ENCODE assay signal across 1 cellular context in genomic region chr9:31229976-31230375, GRCh38.
DNase-seq lines count a peak whose midpoint lies in the region.
"Not testable (repeated sequence)": the region's sequence is repeated elsewhere in the genome, so short reads cannot be mapped to it uniquely, and the experiment has no call there.

No MANE protein-coding gene starts in this region.

- DNase-seq in posterior vena cava (ENCODE audit: low spot score): peak; percentile 68

- intact Hi-C loops in posterior vena cava (cut with DNase I): not testable (repeated sequence)
